9 cellular contexts compared by ENCODE assay signal in the genomic region with DNA sequence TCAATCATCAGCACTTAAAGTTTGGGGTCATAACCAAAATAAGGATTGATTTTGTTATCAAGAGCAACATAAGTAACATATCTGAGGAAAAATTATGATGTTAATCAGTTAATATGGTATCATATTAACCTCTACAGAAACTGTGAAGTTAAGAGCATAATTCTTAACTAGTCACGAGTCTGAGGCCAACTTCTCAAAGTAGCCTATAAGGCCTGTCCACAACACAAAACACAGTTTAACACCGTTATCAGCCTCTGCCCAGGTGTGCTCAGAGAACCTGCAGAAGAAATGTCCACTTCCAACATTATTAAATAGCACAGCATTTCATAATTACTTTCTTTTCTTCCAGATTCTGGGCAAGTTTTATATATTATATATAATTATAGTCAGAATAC. TPM values are rescaled to one million over a fixed set of nuclear protein-coding genes. Genes with fewer than 3 reads are reported as not detected.
A peak's percentile ranks its signal among the peaks of the same experiment; 100 is the strongest.
DNase-seq lines count a peak whose midpoint lies in the region; ATAC-seq, FAIRE-seq and TF ChIP-seq lines count a peak whose summit lies in the region.
"Had no signal": no experiment of that assay in that cellular context is flagged by ENCODE, and none has a peak within 500 bp of the region (broad histone marks: within the 10 kb centered on the region; RNA-seq: fewer than 3 reads in every experiment).

No MANE protein-coding gene starts in this region.

- H3K9me3 Mint-ChIP-seq in progenitor cell of endocrine pancreas (ENCODE audit: low read depth) = no peaks in the 10 kb centered on the region

- no peak for ATAC-seq in HG03432 (IDR thresholded peaks at IDR 0.05; ENCODE audit: unreplicated experiment)

- peak; percentile 56 for FAIRE-seq in GM18507 (lab: Jason Lieb, UNC)

- H3K27me3 Mint-ChIP-seq in progenitor cell of endocrine pancreas = peaks cover 9% of the 10 kb centered on the region

- peak overlapping the region; percentile 95 for H3K27ac Mint-ChIP-seq in progenitor cell of endocrine pancreas

- no peak for TF ChIP-seq POLR2A in NB4 (IDR thresholded peaks at IDR 0.05; ENCODE audit: extremely low read depth, insufficient read length)

- H3K4me3 ChIP-seq in NB4 (ENCODE audit: low read depth, low read length) (peak overlapping the region; percentile 81), epithelial cell of esophagus (ENCODE audit: low read length) (peak overlapping the region; percentile 62)

- DNase-seq in GM18507 (ENCODE audit: extremely low spot score, insufficient read length, low read depth) (no peak), NB4 (ENCODE audit: low read depth) (peak; percentile 9), epithelial cell of esophagus (ENCODE audit: low read depth) (no peak), progenitor cell of endocrine pancreas (ENCODE audit: low spot score, unreplicated experiment) (no peak), NCI-H1048 (lab: John Stamatoyannopoulos, UW) (no peak), COR-L47 (lab: John Stamatoyannopoulos, UW) (no peak)
- no peak for DNase-seq in stimulated activated CD4-positive, alpha-beta T cell treated with anti-CD3 and anti-CD28 coated beads, Interleukin-2, amount 100 ng/mL, for 48 hours

- TF ChIP-seq CTCF in NB4 (IDR thresholded peaks at IDR 0.05; ENCODE audit: low read depth, low read length) = no peak
- no peak for TF ChIP-seq CTCF in epithelial cell of esophagus (IDR thresholded peaks at IDR 0.05; ENCODE audit: insufficient read depth, low read depth, low read length, missing control alignments)
- no peak for TF ChIP-seq CTCF in progenitor cell of endocrine pancreas (IDR thresholded peaks at IDR 0.05; ENCODE audit: unreplicated experiment)

- H3K4me3 Mint-ChIP-seq in progenitor cell of endocrine pancreas (ENCODE audit: low read depth) = peak overlapping the region; percentile 95

- H3K36me3 Mint-ChIP-seq in progenitor cell of endocrine pancreas (ENCODE audit: insufficient read depth) = peaks cover 10% of the 10 kb centered on the region

- peaks cover 27% of the 10 kb centered on the region for H3K4me1 Mint-ChIP-seq in progenitor cell of endocrine pancreas (ENCODE audit: low read depth)

RNA-seq across cellular contexts. Expression of a gene that starts 1.1 kb away (rescaled TPM):
- total RNA-seq in progenitor cell of endocrine pancreas = 40.5 and 49.3 TPM in 2 replicates

RNA-seq across cellular contexts. Expression of a gene that starts 26.2 kb away (rescaled TPM):
- not detected in 2 replicates for total RNA-seq in progenitor cell of endocrine pancreas
- total RNA-seq: glomerular endothelial cell had no signal

RNA-seq across cellular contexts. Expression of a gene that starts 40.6 kb away (rescaled TPM):
- not detected in 2 replicates for total RNA-seq in progenitor cell of endocrine pancreas
- total RNA-seq: glomerular endothelial cell had no signal

RNA-seq across cellular contexts. Expression of a gene that starts 58.3 kb away (rescaled TPM):
- total RNA-seq in progenitor cell of endocrine pancreas = not detected in 2 replicates
- total RNA-seq: glomerular endothelial cell had no signal
